ENCODE assay signal across 1 cellular context in the genomic region with DNA sequence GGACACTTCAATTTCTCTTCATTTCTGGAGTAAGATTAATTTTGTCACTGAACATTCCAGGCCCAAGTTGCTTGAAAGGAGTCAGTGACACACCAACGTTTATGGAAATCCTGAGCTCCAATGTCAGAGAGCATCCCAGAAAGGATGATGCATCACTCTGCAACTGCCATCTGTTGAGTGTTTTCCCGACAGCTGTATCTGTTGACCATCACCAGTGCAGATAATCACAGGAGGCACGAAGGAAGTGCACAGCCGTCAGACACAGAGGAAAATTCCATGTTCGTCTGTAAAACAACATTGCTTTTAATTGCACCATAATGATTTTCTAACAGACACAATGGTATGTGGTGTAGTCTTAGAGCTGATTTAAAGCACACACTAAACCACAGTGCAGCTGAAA.
TF ChIP-seq lines count a peak whose summit lies in the region.

No MANE protein-coding gene starts in this region.

TF ChIP-seq in HepG2, 621 proteins besides CTCF, POLR2A, EP300 and RAD21 (continued from another document):
- TF ChIP-seq, protein P1, sequence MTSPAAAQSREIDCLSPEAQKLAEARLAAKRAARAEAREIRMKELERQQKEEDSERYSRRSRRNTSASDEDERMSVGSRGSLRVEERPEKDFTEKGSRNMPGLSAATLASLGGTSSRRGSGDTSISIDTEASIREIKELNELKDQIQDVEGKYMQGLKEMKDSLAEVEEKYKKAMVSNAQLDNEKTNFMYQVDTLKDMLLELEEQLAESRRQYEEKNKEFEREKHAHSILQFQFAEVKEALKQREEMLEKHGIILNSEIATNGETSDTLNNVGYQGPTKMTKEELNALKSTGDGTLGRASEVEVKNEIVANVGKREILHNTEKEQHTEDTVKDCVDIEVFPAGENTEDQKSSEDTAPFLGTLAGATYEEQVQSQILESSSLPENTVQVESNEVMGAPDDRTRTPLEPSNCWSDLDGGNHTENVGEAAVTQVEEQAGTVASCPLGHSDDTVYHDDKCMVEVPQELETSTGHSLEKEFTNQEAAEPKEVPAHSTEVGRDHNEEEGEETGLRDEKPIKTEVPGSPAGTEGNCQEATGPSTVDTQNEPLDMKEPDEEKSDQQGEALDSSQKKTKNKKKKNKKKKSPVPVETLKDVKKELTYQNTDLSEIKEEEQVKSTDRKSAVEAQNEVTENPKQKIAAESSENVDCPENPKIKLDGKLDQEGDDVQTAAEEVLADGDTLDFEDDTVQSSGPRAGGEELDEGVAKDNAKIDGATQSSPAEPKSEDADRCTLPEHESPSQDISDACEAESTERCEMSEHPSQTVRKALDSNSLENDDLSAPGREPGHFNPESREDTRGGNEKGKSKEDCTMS (CRISPR knock-in tag; conservative IDR thresholded peaks at IDR 0.05): no peak
- TF ChIP-seq, protein P2, sequence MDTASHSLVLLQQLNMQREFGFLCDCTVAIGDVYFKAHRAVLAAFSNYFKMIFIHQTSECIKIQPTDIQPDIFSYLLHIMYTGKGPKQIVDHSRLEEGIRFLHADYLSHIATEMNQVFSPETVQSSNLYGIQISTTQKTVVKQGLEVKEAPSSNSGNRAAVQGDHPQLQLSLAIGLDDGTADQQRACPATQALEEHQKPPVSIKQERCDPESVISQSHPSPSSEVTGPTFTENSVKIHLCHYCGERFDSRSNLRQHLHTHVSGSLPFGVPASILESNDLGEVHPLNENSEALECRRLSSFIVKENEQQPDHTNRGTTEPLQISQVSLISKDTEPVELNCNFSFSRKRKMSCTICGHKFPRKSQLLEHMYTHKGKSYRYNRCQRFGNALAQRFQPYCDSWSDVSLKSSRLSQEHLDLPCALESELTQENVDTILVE (CRISPR knock-in tag; IDR thresholded peaks at IDR 0.05): no peak
- TF ChIP-seq HMG20B (CRISPR knock-in tag; conservative IDR thresholded peaks at IDR 0.05): no peak
